15 cellular contexts compared by ENCODE assay signal in genomic region chr20:51427625-51428291, GRCh38.
DNase-seq lines count a peak whose midpoint lies in the region; ATAC-seq, FAIRE-seq and TF ChIP-seq lines count a peak whose summit lies in the region.
"Had no signal": no experiment of that assay in that cellular context is flagged by ENCODE, and none has a peak within 500 bp of the region (broad histone marks: within the 10 kb centered on the region; RNA-seq: fewer than 3 reads in every experiment).

No MANE protein-coding gene starts in this region.

- peaks cover 57% of the 10 kb centered on the region for H3K36me3 Mint-ChIP-seq in T-helper 1 cell treated with Interleukin-12 subunit alpha and Interleukin-12 subunit beta and Interleukin-4 antibody, amounts not matched to agents 30 μg/mL and 1 μg/mL, for 36 hours (ENCODE audit: low read depth)

- H3K18ac ChIP-seq in IMR-90 (ENCODE audit: low read depth, low read length) (no peak overlapping the region), neuronal stem cell (ENCODE audit: low read length) (peak overlapping the region; percentile 32)

- H2AK9ac ChIP-seq in IMR-90 (replicated peaks; ENCODE audit: low read depth, low read length, poor library complexity), result peak overlapping the region; percentile 66

- no peak overlapping the region for H2BK20ac ChIP-seq in IMR-90 (ENCODE audit: low read depth, low read length)

- H4K91ac ChIP-seq in IMR-90 (ENCODE audit: insufficient read depth, low read depth, low read length), result no peak overlapping the region
- H4K91ac ChIP-seq in neuronal stem cell (ENCODE audit: low read depth, low read length, poor library complexity), result no peak overlapping the region

- H3K27ac ChIP-seq in IMR-90 (ENCODE audit: insufficient read depth, low read length) (no peak overlapping the region), endothelial cell of umbilical vein (ENCODE audit: insufficient read depth, low read depth, low read length) (no peak overlapping the region), neuronal stem cell (replicated peaks; ENCODE audit: low read length) (no peak overlapping the region)
- H3K27ac ChIP-seq: gastrocnemius medialis had no signal

- intact Hi-C loops in IMR-90 (cut with micrococcal nuclease), result no loop called here
- intact Hi-C loops in endothelial cell of umbilical vein (cut with micrococcal nuclease), result no loop called here

- no peak overlapping the region for H2BK12ac ChIP-seq in neuronal stem cell (ENCODE audit: low read length)

- H2BK120ac ChIP-seq in IMR-90 (ENCODE audit: low read depth, low read length) (no peak overlapping the region), neuronal stem cell (ENCODE audit: low read depth, low read length) (peak overlapping the region; percentile 2)

- TF ChIP-seq POLR2A in IMR-90 (IDR thresholded peaks at IDR 0.05; ENCODE audit: low read depth, low read length) (no peak), endothelial cell of umbilical vein (IDR thresholded peaks at IDR 0.05; ENCODE audit: low read depth, low read length) (no peak)

- H2AFZ ChIP-seq in IMR-90 (replicated peaks; ENCODE audit: low read length, poor library complexity) (no peak overlapping the region), endothelial cell of umbilical vein (ENCODE audit: low read depth, low read length) (no peak overlapping the region), neuronal stem cell (ENCODE audit: low read length) (peak overlapping the region; percentile 33)

- H3K79me2 ChIP-seq in endothelial cell of umbilical vein (ENCODE audit: control insufficient read depth, insufficient read depth, low read length), result no peaks in the 10 kb centered on the region

- in situ Hi-C loops in IMR-90 (cut with MboI; ENCODE audit: low sequenced_read_pairs), result no loop called here

- peak overlapping the region; percentile 35 for H3K27ac Mint-ChIP-seq in T-helper 1 cell treated with Interleukin-12 subunit alpha and Interleukin-12 subunit beta and Interleukin-4 antibody, amounts not matched to agents 30 μg/mL and 1 μg/mL, for 36 hours

- no peak overlapping the region for H4K5ac ChIP-seq in IMR-90 (ENCODE audit: low read depth, low read length)

- H3K9ac ChIP-seq in IMR-90 (ENCODE audit: low read depth, low read length) (no peak overlapping the region), endothelial cell of umbilical vein (replicated peaks; ENCODE audit: extremely low read depth, insufficient read depth, low read length) (peak overlapping the region; percentile 28), neuronal stem cell (ENCODE audit: low read depth, low read length, poor library complexity) (no peak overlapping the region)

- ATAC-seq in IMR-90 (ENCODE audit: low read depth), result no peak
- ATAC-seq: gastrocnemius medialis, mucosa of descending colon had no signal

- H3K4me1 Mint-ChIP-seq in T-helper 1 cell treated with Interleukin-12 subunit alpha and Interleukin-12 subunit beta and Interleukin-4 antibody, amounts not matched to agents 30 μg/mL and 1 μg/mL, for 36 hours (ENCODE audit: low read depth), result peaks cover 65% of the 10 kb centered on the region

- H3K4me3 ChIP-seq in IMR-90 (ENCODE audit: insufficient read depth, low read depth, low read length) (no peak overlapping the region), endothelial cell of umbilical vein (replicated peaks in 1 of 3; ENCODE audit: insufficient read depth in 1 of 3, low read depth in 1 of 3, low read length in 3 of 3) (no peak overlapping the region), neuronal stem cell (ENCODE audit: low read length in 2 of 2) (no peak overlapping the region), foreskin fibroblast (ENCODE audit: low read depth in 1 of 2, low read length in 2 of 2) (no peak overlapping the region)
- H3K4me3 ChIP-seq: gastrocnemius medialis, mucosa of descending colon had no signal

- H4K20me1 ChIP-seq in IMR-90 (ENCODE audit: insufficient read depth, low read length), result no peaks in the 10 kb centered on the region
- no peaks in the 10 kb centered on the region for H4K20me1 ChIP-seq in endothelial cell of umbilical vein (replicated peaks; ENCODE audit: control insufficient read depth, extremely low read depth, insufficient read depth, low read length)

- H3K79me1 ChIP-seq in IMR-90 (ENCODE audit: low read depth in 1 of 2, low read length in 2 of 2) (no peaks in the 10 kb centered on the region), neuronal stem cell (ENCODE audit: low read depth, low read length) (no peaks in the 10 kb centered on the region)

- H3K23ac ChIP-seq in IMR-90 (ENCODE audit: low read depth, low read length) (no peak overlapping the region; the same call in 1 of the 2 replicates), neuronal stem cell (ENCODE audit: low read depth, low read length, poor library complexity) (no peak overlapping the region)

- WGBS in IMR-90 (ENCODE audit: extremely low coverage in 2 of 2, insufficient read length in 1 of 2), 2 experiments, result 75% methylated on average over 10 of the region's 15 CpGs; no CpG with 5 or more reads in 1 of the 2 experiments
- no CpG with 5 or more reads among the region's 15 CpGs for WGBS in neuronal stem cell (ENCODE audit: extremely low coverage in 2 of 2, insufficient read length in 2 of 2, insufficient replicate concordance in 1 of 2), 2 donors

- H4K8ac ChIP-seq in IMR-90 (ENCODE audit: low read depth in 2 of 2, low read length in 2 of 2), result no peak overlapping the region
- no peak overlapping the region for H4K8ac ChIP-seq in neuronal stem cell (ENCODE audit: low read depth, low read length)

- no peaks in the 10 kb centered on the region for H3K36me3 ChIP-seq in IMR-90 (ENCODE audit: control insufficient read depth, insufficient read depth, low read length)
- peaks cover 0 to 8% of the 10 kb centered on the region in 2 experiments for H3K36me3 ChIP-seq in endothelial cell of umbilical vein (ENCODE audit: control insufficient read depth in 2 of 2, extremely low read depth in 1 of 2, insufficient read depth in 2 of 2, low read length in 2 of 2)
- no peaks in the 10 kb centered on the region for H3K36me3 ChIP-seq in neuronal stem cell (replicated peaks in 1 of 2; ENCODE audit: control insufficient read depth in 2 of 2, insufficient read depth in 2 of 2, low read length in 2 of 2)

- CTCF ChIA-PET in IMR-90 (lab: Yijun Ruan, JAX), result no interaction called here
- CTCF ChIA-PET in endothelial cell of umbilical vein (lab: Charles Lee), result interaction anchor here (1.1 to 2.0 kb wide), 4 partner anchors 10 to 196 kb away, joined by 4 to 12 read pairs (median 4); no protein-coding TSS in a partner anchor

- BruUV-seq in IMR-90 (replicated peaks; lab: Mats Ljungman, UMichigan), result no TSS peak
- BruUV-seq in endothelial cell of umbilical vein (replicated peaks; lab: Mats Ljungman, UMichigan), result no TSS peak

- no peaks in the 10 kb centered on the region for H3K27me3 Mint-ChIP-seq in T-helper 1 cell treated with Interleukin-12 subunit alpha and Interleukin-12 subunit beta and Interleukin-4 antibody, amounts not matched to agents 30 μg/mL and 1 μg/mL, for 36 hours (ENCODE audit: low read depth)

- no peak overlapping the region for H3K56ac ChIP-seq in IMR-90 (ENCODE audit: extremely low read depth, insufficient read depth, low read length)

- TF ChIP-seq CTCF in IMR-90 (conservative IDR thresholded peaks at IDR 0.05; ENCODE audit: low read depth, low read length) (no peak), endothelial cell of umbilical vein (IDR thresholded peaks at IDR 0.05; ENCODE audit: extremely low read depth in 1 of 2, insufficient read depth in 1 of 2, low read depth in 1 of 2, low read length in 2 of 2) (no peak), foreskin fibroblast (IDR thresholded peaks at IDR 0.05; ENCODE audit: low read depth, low read length) (no peak)

- H3K9me1 ChIP-seq in IMR-90 (ENCODE audit: insufficient read depth, low read length) (0 out of 2 replicates have a peak, but pooled peaks cover 7% of the 10 kb centered on the region), endothelial cell of umbilical vein (replicated peaks; ENCODE audit: control insufficient read depth, extremely low read depth, insufficient read depth, low read length) (no peaks in the 10 kb centered on the region)

- H3K14ac ChIP-seq in IMR-90 (replicated peaks; ENCODE audit: low read depth, low read length), result 0 out of 2 replicates have a peak overlapping the region, but pooled peaks have one; percentile 8
- H3K14ac ChIP-seq in neuronal stem cell (ENCODE audit: low read length), result peak overlapping the region; percentile 77

- H3K9me3 ChIP-seq in IMR-90 (ENCODE audit: control insufficient read depth, insufficient read depth, low read length) (no peaks in the 10 kb centered on the region), endothelial cell of umbilical vein (replicated peaks; ENCODE audit: control insufficient read depth, insufficient read depth, low read length) (no peaks in the 10 kb centered on the region), neuronal stem cell (replicated peaks in 1 of 2; ENCODE audit: control insufficient read depth in 2 of 2, insufficient read depth in 1 of 2, low read depth in 1 of 2, low read length in 2 of 2) (no peaks in the 10 kb centered on the region)
- H3K9me3 ChIP-seq: gastrocnemius medialis, mucosa of descending colon had no signal

- POLR2A ChIA-PET in IMR-90 (lab: Charles Lee; ENCODE audit: unreplicated experiment), result no interaction called here
- POLR2A ChIA-PET in endothelial cell of umbilical vein (lab: Charles Lee), result no interaction called here

- H2AK5ac ChIP-seq in IMR-90 (ENCODE audit: low read depth, low read length), result no peak overlapping the region
- no peak overlapping the region for H2AK5ac ChIP-seq in neuronal stem cell (ENCODE audit: low read depth, low read length)

- DNase-seq in T-helper 1 cell, result no peak
- DNase-seq in IMR-90, result no peak
- DNase-seq in endothelial cell of umbilical vein (ENCODE audit: low read depth, low spot score), result no peak
- no peak for DNase-seq in neuronal stem cell (ENCODE audit: low spot score)
- no peak for DNase-seq in effector CD8-positive, alpha-beta T cell (lab: John Stamatoyannopoulos, UW)
- no peak for DNase-seq in NCI-H2171 (lab: John Stamatoyannopoulos, UW)
- no peak for DNase-seq in foreskin fibroblast
- DNase-seq: 8988T; effector memory CD4-positive, alpha-beta T cell; gastrocnemius medialis; mucosa of descending colon; NCI-H1048; SIG-M5 had no signal

- H3K27me3 ChIP-seq in IMR-90 (ENCODE audit: control insufficient read depth, insufficient read depth, low read length) (no peaks in the 10 kb centered on the region), endothelial cell of umbilical vein (ENCODE audit: control insufficient read depth in 2 of 2, insufficient read depth in 2 of 2, low read length in 2 of 2) (no peaks in the 10 kb centered on the region), neuronal stem cell (ENCODE audit: control insufficient read depth in 3 of 3, insufficient read depth in 3 of 3, low read depth in 1 of 3, low read length in 3 of 3) (no peaks in the 10 kb centered on the region)
- H3K27me3 ChIP-seq: gastrocnemius medialis had no signal

- H2BK15ac ChIP-seq in IMR-90 (ENCODE audit: low read depth, low read length), result no peak overlapping the region; the same call in 2 of the 3 replicates
- no peak overlapping the region for H2BK15ac ChIP-seq in neuronal stem cell (ENCODE audit: low read length)

- H2BK5ac ChIP-seq in IMR-90 (ENCODE audit: low read depth, low read length, poor library complexity, severe bottlenecking) (no peak overlapping the region), neuronal stem cell (ENCODE audit: low read length) (no peak overlapping the region)

- H3K4ac ChIP-seq in IMR-90 (ENCODE audit: low read depth, low read length), result no peak overlapping the region
- no peak overlapping the region for H3K4ac ChIP-seq in neuronal stem cell (ENCODE audit: low read length)

- dilution Hi-C loops in IMR-90 (cut with HindIII; ENCODE audit: low sequenced_read_pairs, unreplicated experiment), result no loop called here
- dilution Hi-C loops in endothelial cell of umbilical vein (cut with MboI; ENCODE audit: extremely low pct_ligation_motif_present, low sequenced_read_pairs), result no loop called here

- no peak for FAIRE-seq in endothelial cell of umbilical vein (lab: Jason Lieb, UNC)
- FAIRE-seq: islet of Langerhans had no signal

- H3K4me2 ChIP-seq in IMR-90 (ENCODE audit: low read depth, low read length), result no peak overlapping the region; the same call in 1 of the 2 replicates
- H3K4me2 ChIP-seq in endothelial cell of umbilical vein (ENCODE audit: insufficient read depth, low read length), result no peak overlapping the region
- H3K4me2 ChIP-seq in neuronal stem cell (ENCODE audit: insufficient read depth, low read length, poor library complexity, severe bottlenecking), result no peak overlapping the region

- H3K4me1 ChIP-seq in IMR-90 (ENCODE audit: control insufficient read depth, insufficient read depth, low read length) (peaks cover 2% of the 10 kb centered on the region; the same call in 1 of the 2 replicates), endothelial cell of umbilical vein (ENCODE audit: control insufficient read depth, extremely low read depth, insufficient read depth, low read length) (peaks cover 14% of the 10 kb centered on the region), neuronal stem cell (ENCODE audit: control insufficient read depth in 2 of 2, insufficient read depth in 1 of 2, low read depth in 1 of 2, low read length in 2 of 2) (peaks cover 6 to 27% of the 10 kb centered on the region in 2 donors)

- no peaks in the 10 kb centered on the region for H3K9me3 Mint-ChIP-seq in T-helper 1 cell treated with Interleukin-12 subunit alpha and Interleukin-12 subunit beta and Interleukin-4 antibody, amounts not matched to agents 30 μg/mL and 1 μg/mL, for 36 hours

- no peak for TF ChIP-seq RAD21 in IMR-90 (IDR thresholded peaks at IDR 0.05; ENCODE audit: low read length)

- H3K4me3 Mint-ChIP-seq in T-helper 1 cell treated with Interleukin-12 subunit alpha and Interleukin-12 subunit beta and Interleukin-4 antibody, amounts not matched to agents 30 μg/mL and 1 μg/mL, for 36 hours, result no peak overlapping the region
